In the genomic region with DNA sequence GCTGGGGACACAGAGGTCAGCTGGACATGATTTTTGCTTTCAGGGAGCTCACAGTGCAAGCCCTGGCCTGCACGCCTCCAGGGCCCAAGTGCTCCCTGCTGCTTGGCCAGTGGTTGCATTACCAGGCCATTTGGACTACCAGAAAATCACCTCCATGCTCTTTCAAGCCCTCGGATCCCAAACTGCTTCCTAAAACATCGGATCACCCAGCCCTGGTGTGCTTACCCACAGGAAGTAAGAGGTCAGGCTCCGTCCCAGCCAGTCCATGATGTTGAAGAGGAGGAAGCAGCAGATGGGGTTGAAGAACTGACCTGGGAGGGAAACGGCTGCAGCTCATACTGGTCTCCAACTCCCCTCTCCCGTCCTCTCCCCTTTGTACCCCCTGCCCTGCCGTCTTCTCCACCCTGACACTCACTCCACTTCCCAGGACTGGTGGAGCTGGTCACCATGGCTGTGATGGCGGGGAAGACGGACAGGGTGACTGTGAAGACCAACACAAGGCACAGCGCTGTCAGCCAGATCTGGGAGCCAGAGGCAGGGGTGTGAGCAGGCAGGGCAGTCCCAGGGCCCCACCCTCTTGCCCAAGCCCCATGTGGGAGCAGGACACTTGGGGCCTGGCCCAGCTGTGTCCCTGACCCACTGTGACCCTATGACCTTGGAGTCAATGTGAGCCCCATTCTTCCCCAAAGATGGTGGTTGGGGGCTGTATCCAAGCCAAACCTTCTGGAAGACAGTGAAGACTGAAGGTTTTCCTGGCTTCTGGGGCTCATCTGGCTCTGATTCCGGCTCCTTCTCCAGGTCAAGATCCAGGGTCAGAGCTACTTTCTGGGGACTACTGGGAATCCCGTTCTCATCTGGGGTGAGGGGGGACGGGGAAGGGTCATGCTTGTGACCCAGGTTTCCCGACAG, we compare ENCODE assay signal across 3 cellular contexts.
TF ChIP-seq lines count a peak whose summit lies in the region.

No MANE protein-coding gene starts in this region.

TF ChIP-seq in HCT116, 20 proteins besides CTCF, POLR2A, EP300 and RAD21:
- TF ChIP-seq ZNF274 (IDR thresholded peaks at IDR 0.05; ENCODE audit: low read depth, low read length) (no peak), POLR2AphosphoS5 (IDR thresholded peaks at IDR 0.05; ENCODE audit: low read depth, low read length) (peak; percentile 26; the same call in 1 of the 2 replicates)
TF ChIP-seq in HCT116: peak in this region for 1.

TF ChIP-seq in K562, 482 proteins besides CTCF, POLR2A, EP300 and RAD21:
- TF ChIP-seq PTBP1 (IDR thresholded peaks at IDR 0.05; ENCODE audit: low read depth, low read length) (0 out of 2 replicates have a peak, but pooled peaks have one; percentile 39), SUPT5H (IDR thresholded peaks at IDR 0.05) (peak; percentile 65), POLR2G (IDR thresholded peaks at IDR 0.05; ENCODE audit: low read depth, low read length) (peak; percentile 65), NR2C1 (IDR thresholded peaks at IDR 0.05) (no peak; the same call in 1 of the 2 replicates), NR2C1 (tag; IDR thresholded peaks at IDR 0.05) (0 out of 2 replicates have a peak, but pooled peaks have one; percentile 14), TFAM (CRISPR knock-in tag; conservative IDR thresholded peaks at IDR 0.05) (no peak), POLR2B (IDR thresholded peaks at IDR 0.05; ENCODE audit: low read depth, partially characterized antibody) (peak; percentile 39), MYNN (IDR thresholded peaks at IDR 0.05) (peak; percentile 53; the same call in 1 of the 2 replicates), MYNN (CRISPR knock-in tag; IDR thresholded peaks at IDR 0.05) (no peak), ESRRA (IDR thresholded peaks at IDR 0.05; ENCODE audit: borderline replicate concordance, low read depth) (peak; percentile 61; the same call in 1 of the 2 replicates), POLR2AphosphoS2 (IDR thresholded peaks at IDR 0.05; ENCODE audit: low read length) (peak; percentile 79; the same call in 1 of the 2 replicates), RBFOX2 (IDR thresholded peaks at IDR 0.05; ENCODE audit: low read depth, low read length) (peak; percentile 58), CBFB (CRISPR knock-in tag; IDR thresholded peaks at IDR 0.05) (no peak)
- TF ChIP-seq, protein P1, sequence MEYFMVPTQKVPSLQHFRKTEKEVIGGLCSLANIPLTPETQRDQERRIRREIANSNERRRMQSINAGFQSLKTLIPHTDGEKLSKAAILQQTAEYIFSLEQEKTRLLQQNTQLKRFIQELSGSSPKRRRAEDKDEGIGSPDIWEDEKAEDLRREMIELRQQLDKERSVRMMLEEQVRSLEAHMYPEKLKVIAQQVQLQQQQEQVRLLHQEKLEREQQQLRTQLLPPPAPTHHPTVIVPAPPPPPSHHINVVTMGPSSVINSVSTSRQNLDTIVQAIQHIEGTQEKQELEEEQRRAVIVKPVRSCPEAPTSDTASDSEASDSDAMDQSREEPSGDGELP (CRISPR knock-in tag; IDR thresholded peaks at IDR 0.05; ENCODE audit: borderline replicate concordance) = peak; percentile 39; the same call in 1 of the 2 replicates
- TF ChIP-seq, protein P2, sequence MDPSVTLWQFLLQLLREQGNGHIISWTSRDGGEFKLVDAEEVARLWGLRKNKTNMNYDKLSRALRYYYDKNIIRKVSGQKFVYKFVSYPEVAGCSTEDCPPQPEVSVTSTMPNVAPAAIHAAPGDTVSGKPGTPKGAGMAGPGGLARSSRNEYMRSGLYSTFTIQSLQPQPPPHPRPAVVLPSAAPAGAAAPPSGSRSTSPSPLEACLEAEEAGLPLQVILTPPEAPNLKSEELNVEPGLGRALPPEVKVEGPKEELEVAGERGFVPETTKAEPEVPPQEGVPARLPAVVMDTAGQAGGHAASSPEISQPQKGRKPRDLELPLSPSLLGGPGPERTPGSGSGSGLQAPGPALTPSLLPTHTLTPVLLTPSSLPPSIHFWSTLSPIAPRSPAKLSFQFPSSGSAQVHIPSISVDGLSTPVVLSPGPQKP (CRISPR knock-in tag; IDR thresholded peaks at IDR 0.05) = no peak
- TF ChIP-seq, protein P3, sequence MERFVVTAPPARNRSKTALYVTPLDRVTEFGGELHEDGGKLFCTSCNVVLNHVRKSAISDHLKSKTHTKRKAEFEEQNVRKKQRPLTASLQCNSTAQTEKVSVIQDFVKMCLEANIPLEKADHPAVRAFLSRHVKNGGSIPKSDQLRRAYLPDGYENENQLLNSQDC (CRISPR knock-in tag; IDR thresholded peaks at IDR 0.05) = no peak

TF ChIP-seq in SK-N-SH treated with all-trans-retinoic acid at 6 μM for 48 hours, 23 proteins besides CTCF, POLR2A, EP300 and RAD21:
- TF ChIP-seq OSR1 (CRISPR knock-in tag; IDR thresholded peaks at IDR 0.05) (no peak), ZFP3 (CRISPR knock-in tag; IDR thresholded peaks at IDR 0.05) (no peak), CSDC2 (CRISPR knock-in tag; IDR thresholded peaks at IDR 0.05) (no peak), ZC3H10 (CRISPR knock-in tag; IDR thresholded peaks at IDR 0.05) (no peak), ZNF565 (CRISPR knock-in tag; conservative IDR thresholded peaks at IDR 0.05; ENCODE audit: low read depth) (no peak), RARB (CRISPR knock-in tag; IDR thresholded peaks at IDR 0.05) (no peak), ZNF70 (CRISPR knock-in tag; IDR thresholded peaks at IDR 0.05) (no peak), TOX (CRISPR knock-in tag; IDR thresholded peaks at IDR 0.05; ENCODE audit: borderline replicate concordance) (no peak), GLIS3 (CRISPR knock-in tag; IDR thresholded peaks at IDR 0.05) (no peak), ARNTL (CRISPR knock-in tag; IDR thresholded peaks at IDR 0.05; ENCODE audit: borderline replicate concordance, low read depth) (no peak), ESRRG (CRISPR knock-in tag; IDR thresholded peaks at IDR 0.05) (no peak), ISL1 (CRISPR knock-in tag; IDR thresholded peaks at IDR 0.05) (no peak), TCF4 (CRISPR knock-in tag; IDR thresholded peaks at IDR 0.05; ENCODE audit: borderline replicate concordance) (no peak)
- TF ChIP-seq, protein P4, sequence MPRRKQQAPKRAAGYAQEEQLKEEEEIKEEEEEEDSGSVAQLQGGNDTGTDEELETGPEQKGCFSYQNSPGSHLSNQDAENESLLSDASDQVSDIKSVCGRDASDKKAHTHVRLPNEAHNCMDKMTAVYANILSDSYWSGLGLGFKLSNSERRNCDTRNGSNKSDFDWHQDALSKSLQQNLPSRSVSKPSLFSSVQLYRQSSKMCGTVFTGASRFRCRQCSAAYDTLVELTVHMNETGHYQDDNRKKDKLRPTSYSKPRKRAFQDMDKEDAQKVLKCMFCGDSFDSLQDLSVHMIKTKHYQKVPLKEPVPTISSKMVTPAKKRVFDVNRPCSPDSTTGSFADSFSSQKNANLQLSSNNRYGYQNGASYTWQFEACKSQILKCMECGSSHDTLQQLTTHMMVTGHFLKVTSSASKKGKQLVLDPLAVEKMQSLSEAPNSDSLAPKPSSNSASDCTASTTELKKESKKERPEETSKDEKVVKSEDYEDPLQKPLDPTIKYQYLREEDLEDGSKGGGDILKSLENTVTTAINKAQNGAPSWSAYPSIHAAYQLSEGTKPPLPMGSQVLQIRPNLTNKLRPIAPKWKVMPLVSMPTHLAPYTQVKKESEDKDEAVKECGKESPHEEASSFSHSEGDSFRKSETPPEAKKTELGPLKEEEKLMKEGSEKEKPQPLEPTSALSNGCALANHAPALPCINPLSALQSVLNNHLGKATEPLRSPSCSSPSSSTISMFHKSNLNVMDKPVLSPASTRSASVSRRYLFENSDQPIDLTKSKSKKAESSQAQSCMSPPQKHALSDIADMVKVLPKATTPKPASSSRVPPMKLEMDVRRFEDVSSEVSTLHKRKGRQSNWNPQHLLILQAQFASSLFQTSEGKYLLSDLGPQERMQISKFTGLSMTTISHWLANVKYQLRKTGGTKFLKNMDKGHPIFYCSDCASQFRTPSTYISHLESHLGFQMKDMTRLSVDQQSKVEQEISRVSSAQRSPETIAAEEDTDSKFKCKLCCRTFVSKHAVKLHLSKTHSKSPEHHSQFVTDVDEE (CRISPR knock-in tag; IDR thresholded peaks at IDR 0.05) = no peak
- TF ChIP-seq, protein P5, sequence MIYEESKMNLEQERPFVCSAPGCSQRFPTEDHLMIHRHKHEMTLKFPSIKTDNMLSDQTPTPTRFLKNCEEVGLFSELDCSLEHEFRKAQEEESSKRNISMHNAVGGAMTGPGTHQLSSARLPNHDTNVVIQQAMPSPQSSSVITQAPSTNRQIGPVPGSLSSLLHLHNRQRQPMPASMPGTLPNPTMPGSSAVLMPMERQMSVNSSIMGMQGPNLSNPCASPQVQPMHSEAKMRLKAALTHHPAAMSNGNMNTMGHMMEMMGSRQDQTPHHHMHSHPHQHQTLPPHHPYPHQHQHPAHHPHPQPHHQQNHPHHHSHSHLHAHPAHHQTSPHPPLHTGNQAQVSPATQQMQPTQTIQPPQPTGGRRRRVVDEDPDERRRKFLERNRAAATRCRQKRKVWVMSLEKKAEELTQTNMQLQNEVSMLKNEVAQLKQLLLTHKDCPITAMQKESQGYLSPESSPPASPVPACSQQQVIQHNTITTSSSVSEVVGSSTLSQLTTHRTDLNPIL (CRISPR knock-in tag; IDR thresholded peaks at IDR 0.05; ENCODE audit: low read depth) = no peak
- TF ChIP-seq, protein P6, sequence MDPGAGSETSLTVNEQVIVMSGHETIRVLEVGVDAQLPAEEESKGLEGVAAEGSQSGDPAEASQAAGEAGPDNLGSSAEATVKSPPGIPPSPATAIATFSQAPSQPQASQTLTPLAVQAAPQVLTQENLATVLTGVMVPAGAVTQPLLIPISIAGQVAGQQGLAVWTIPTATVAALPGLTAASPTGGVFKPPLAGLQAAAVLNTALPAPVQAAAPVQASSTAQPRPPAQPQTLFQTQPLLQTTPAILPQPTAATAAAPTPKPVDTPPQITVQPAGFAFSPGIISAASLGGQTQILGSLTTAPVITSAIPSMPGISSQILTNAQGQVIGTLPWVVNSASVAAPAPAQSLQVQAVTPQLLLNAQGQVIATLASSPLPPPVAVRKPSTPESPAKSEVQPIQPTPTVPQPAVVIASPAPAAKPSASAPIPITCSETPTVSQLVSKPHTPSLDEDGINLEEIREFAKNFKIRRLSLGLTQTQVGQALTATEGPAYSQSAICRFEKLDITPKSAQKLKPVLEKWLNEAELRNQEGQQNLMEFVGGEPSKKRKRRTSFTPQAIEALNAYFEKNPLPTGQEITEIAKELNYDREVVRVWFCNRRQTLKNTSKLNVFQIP (CRISPR knock-in tag; IDR thresholded peaks at IDR 0.05; ENCODE audit: borderline replicate concordance, low read depth) = no peak
- TF ChIP-seq, protein P7, sequence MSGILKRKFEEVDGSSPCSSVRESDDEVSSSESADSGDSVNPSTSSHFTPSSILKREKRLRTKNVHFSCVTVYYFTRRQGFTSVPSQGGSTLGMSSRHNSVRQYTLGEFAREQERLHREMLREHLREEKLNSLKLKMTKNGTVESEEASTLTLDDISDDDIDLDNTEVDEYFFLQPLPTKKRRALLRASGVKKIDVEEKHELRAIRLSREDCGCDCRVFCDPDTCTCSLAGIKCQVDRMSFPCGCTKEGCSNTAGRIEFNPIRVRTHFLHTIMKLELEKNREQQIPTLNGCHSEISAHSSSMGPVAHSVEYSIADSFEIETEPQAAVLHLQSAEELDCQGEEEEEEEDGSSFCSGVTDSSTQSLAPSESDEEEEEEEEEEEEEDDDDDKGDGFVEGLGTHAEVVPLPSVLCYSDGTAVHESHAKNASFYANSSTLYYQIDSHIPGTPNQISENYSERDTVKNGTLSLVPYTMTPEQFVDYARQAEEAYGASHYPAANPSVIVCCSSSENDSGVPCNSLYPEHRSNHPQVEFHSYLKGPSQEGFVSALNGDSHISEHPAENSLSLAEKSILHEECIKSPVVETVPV (CRISPR knock-in tag; IDR thresholded peaks at IDR 0.05) = no peak
TF ChIP-seq in SK-N-SH treated with all-trans-retinoic acid at 6 μM for 48 hours: peak in this region for 0.
